7 cellular contexts compared by ENCODE assay signal in the genomic region with DNA sequence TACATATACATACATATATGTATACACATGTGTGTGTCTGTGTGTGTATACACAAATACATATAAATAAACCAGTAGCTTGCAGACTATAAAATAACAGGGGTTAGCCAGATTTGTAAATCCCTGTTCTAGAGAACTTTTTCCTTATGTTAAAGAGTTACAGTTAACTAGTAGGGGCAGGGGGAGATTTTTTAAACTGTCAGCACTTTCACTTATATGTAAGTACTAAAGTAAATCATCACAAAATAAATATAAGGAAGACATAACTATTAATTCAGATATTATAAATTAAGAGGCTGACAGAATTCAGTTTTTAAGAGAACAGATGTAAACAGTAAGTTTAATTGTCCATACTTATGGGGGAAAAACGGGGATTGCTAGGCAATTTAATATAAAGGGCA.
"Had no signal": no experiment of that assay in that cellular context is flagged by ENCODE, and none has a peak within 500 bp of the region (broad histone marks: within the 10 kb centered on the region; RNA-seq: fewer than 3 reads in every experiment).

No MANE protein-coding gene starts in this region.

- H2AFZ ChIP-seq: GM23338 had no signal

- H3K4me2 ChIP-seq: GM23338 had no signal

- DNase-seq: H9, HCEC 1CT, KG1 had no signal

- H3K4me3 ChIP-seq: GM23338 had no signal

- H3K27ac ChIP-seq: HL-60 had no signal

- FAIRE-seq: H1, H54 had no signal

- ATAC-seq: GM23338 had no signal
